ENCODE assay signal across 10 cellular contexts in the genomic region with DNA sequence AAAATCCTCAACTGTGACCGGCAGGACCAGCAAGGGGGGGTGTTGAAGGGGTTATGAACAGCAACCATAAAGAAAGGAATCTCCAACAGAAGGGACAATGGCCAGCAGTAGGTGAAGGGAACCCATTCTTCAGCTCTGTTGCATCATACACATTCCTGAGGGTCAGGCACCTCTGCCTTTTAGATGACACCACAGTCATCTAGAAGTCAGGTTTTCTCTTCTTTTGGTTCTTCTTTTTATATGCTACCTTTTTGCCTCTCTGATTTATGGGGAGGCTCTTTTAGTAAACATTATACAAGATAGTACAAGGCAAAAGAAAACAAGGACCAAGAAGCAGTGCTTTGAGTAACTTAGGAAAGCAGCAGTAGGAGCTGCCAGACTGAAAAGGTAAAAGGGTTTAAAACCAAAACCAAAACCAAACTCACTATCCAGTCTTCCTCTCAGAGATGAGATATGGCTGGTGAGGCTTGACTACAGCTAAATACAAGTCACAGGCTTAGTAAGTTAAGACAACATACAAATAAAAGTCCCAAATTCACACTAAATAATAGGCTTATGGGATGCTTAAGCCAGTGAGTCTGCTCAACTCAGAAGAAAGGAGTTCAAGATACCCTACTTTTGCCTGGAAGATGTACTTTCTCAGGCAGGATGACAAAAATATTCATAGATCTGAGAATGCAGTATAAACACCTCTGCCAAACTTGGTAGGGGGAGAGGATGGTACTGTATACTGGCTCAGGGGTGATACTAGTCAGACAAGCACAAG. TPM values are rescaled to one million over a fixed set of nuclear protein-coding genes. Genes with fewer than 3 reads are reported as not detected.
A peak's percentile ranks its signal among the peaks of the same experiment; 100 is the strongest.
DNase-seq lines count a peak whose midpoint lies in the region; ATAC-seq and TF ChIP-seq lines count a peak whose summit lies in the region.
"Had no signal": no experiment of that assay in that cellular context is flagged by ENCODE, and none has a peak within 500 bp of the region (broad histone marks: within the 10 kb centered on the region; RNA-seq: fewer than 3 reads in every experiment).

No MANE protein-coding gene starts in this region.

- H3K9me3 ChIP-seq in CD8-positive, alpha-beta T cell (ENCODE audit: low read length): no peaks in the 10 kb centered on the region
- H3K9me3 ChIP-seq: right atrium auricular region had no signal

- intact Hi-C loops in CD8-positive, alpha-beta T cell (cut with DNase I, micrococcal nuclease): no loop called here

- POLR2A ChIA-PET in CD8-positive, alpha-beta T cell (lab: Charles Lee): interaction anchor here (1.0 to 1.4 kb wide), 2 partner anchors 8 to 39 kb away, joined by 3 read pairs; a partner anchor contains a TSS

- no peaks in the 10 kb centered on the region for H3K27me3 ChIP-seq in CD8-positive, alpha-beta T cell (ENCODE audit: insufficient read depth, low read length)
- H3K27me3 ChIP-seq: right atrium auricular region had no signal

- ATAC-seq in CD8-positive, alpha-beta T cell: peak; percentile 85
- ATAC-seq in GM19324 (IDR thresholded peaks at IDR 0.05; ENCODE audit: low FRiP score, unreplicated experiment): peak; percentile 48
- peak; percentile 66 for ATAC-seq in HG03196 (IDR thresholded peaks at IDR 0.05; ENCODE audit: unreplicated experiment)
- ATAC-seq: HCT116 had no signal

- CTCF ChIA-PET in CD8-positive, alpha-beta T cell (lab: Charles Lee): interaction anchor here (0.7 to 1.1 kb wide), 3 partner anchors 142 to 148 kb away, joined by 3 read pairs; no protein-coding TSS in a partner anchor

- no peak for TF ChIP-seq CTCF in CD8-positive, alpha-beta T cell (IDR thresholded peaks at IDR 0.05)

- peaks cover 50% of the 10 kb centered on the region for H3K36me3 Mint-ChIP-seq in CD8-positive, alpha-beta T cell

- peaks cover 8% of the 10 kb centered on the region for H3K36me3 ChIP-seq in CD8-positive, alpha-beta T cell (ENCODE audit: insufficient read depth, low read length)

- peak overlapping the region; percentile 93 for H3K27ac Mint-ChIP-seq in CD8-positive, alpha-beta T cell

- no peaks in the 10 kb centered on the region for H3K9me3 Mint-ChIP-seq in CD8-positive, alpha-beta T cell

- peak overlapping the region; percentile 22 for H3K4me3 Mint-ChIP-seq in CD8-positive, alpha-beta T cell

- H3K4me1 ChIP-seq in CD8-positive, alpha-beta T cell (ENCODE audit: insufficient read depth, low read length): peaks cover 19% of the 10 kb centered on the region
- H3K4me1 ChIP-seq: right atrium auricular region had no signal

- no peaks in the 10 kb centered on the region for H3K27me3 Mint-ChIP-seq in CD8-positive, alpha-beta T cell (ENCODE audit: low read depth)

- no peak overlapping the region for H3K4me3 ChIP-seq in CD8-positive, alpha-beta T cell (ENCODE audit: low read depth, low read length)
- H3K4me3 ChIP-seq: right atrium auricular region had no signal

- DNase-seq in CD8-positive, alpha-beta T cell: no peak
- DNase-seq in central memory CD4-positive, alpha-beta T cell: peak; percentile 19
- DNase-seq in NCI-H2081 (lab: John Stamatoyannopoulos, UW): no peak
- DNase-seq in COLO829 (ENCODE audit: low spot score): no peak
- no peak for DNase-seq in AG08395 (ENCODE audit: low spot score)
- DNase-seq in DMS114 treated with DMSO at 0.1 percent for 48 hours (lab: John Stamatoyannopoulos, UW; ENCODE audit: unreplicated experiment): no peak

- H3K4me1 Mint-ChIP-seq in CD8-positive, alpha-beta T cell (ENCODE audit: low read depth): peaks cover 23% of the 10 kb centered on the region

- H3K27ac ChIP-seq in CD8-positive, alpha-beta T cell (ENCODE audit: low read depth, low read length): peak overlapping the region; percentile 37
- H3K27ac ChIP-seq: right atrium auricular region had no signal

RNA-seq across cellular contexts. Expression of a gene that starts 4.1 kb away (rescaled TPM):
- not detected for total RNA-seq in CD8-positive, alpha-beta T cell
- total RNA-seq: right atrium auricular region had no signal

RNA-seq across cellular contexts. Expression of a gene that starts 7.6 kb away (rescaled TPM):
- total RNA-seq in CD8-positive, alpha-beta T cell: 10 to 100 TPM in 1 of 2 experiments, 1 to 10 TPM in 1; 8.3 to 10.5 TPM

RNA-seq across cellular contexts. Expression of a gene that starts 43.2 kb away (rescaled TPM):
- total RNA-seq in CD8-positive, alpha-beta T cell: 10 to 100 TPM; 33.1 to 36.9 TPM

RNA-seq across cellular contexts. Expression of a gene that starts 59.1 kb away (rescaled TPM):
- total RNA-seq in CD8-positive, alpha-beta T cell: 1 to 10 TPM; 8.0 to 8.6 TPM
